13 cellular contexts compared by ENCODE assay signal in the genomic region with DNA sequence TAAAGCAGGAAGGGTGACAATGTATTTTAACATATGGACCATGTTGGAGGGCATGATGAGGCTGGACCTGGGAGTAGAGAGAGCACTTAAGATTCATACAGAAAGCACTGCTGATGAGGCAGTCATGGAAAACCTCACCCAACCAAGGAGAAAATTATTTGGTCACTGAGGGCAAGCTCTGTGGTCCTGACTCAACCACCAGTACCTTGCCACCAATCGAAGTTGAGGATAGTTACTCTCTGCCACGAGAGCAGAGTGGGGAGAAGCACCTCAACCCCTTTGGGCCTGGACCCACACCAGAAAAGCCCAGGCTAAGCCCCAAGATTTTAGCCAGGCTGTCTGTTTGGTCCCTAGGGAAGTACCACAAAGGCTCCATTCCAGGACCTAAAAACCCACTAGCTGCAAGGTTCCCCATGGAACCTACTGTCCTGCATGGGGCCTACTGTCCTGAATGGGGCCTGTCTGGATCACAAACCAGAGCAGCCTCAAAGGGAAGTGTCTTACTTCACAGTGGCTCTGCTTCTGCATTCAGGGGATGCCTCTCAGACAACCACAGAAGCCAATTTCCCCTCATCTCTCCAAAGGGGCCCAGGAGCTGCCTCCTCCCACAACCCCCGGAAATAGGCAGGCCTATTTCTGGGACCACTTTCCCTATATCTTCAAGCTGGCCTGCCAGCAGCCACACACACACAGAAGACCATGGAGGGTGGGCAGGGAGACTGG. TPM values are rescaled to one million over a fixed set of nuclear protein-coding genes. Genes with fewer than 3 reads are reported as not detected.
DNase-seq lines count a peak whose midpoint lies in the region; TF ChIP-seq lines count a peak whose summit lies in the region.
"Had no signal": no experiment of that assay in that cellular context is flagged by ENCODE, and none has a peak within 500 bp of the region (broad histone marks: within the 10 kb centered on the region; RNA-seq: fewer than 3 reads in every experiment).

No MANE protein-coding gene starts in this region.

- intact Hi-C loops in activated CD4-positive, alpha-beta T cell treated with anti-CD3 and anti-CD28 coated beads, Interleukin-2, amount 10 ng/mL, durations not matched to agents 24 days and 14 days (cut with micrococcal nuclease): loop anchor here (10.0 kb wide), 1 partner anchor 183 kb away; the partner anchor contains the start of gene USP4

- H3K4me1 Mint-ChIP-seq in activated CD4-positive, alpha-beta T cell treated with anti-CD3 and anti-CD28 coated beads, Interleukin-2, amount 10 ng/mL, durations not matched to agents 24 days and 14 days: peaks cover 20% of the 10 kb centered on the region

- no peak overlapping the region for H3K4me3 Mint-ChIP-seq in activated CD4-positive, alpha-beta T cell treated with anti-CD3 and anti-CD28 coated beads, Interleukin-2, amount 10 ng/mL, durations not matched to agents 24 days and 14 days

- peaks cover 43% of the 10 kb centered on the region for H3K36me3 Mint-ChIP-seq in activated CD4-positive, alpha-beta T cell treated with anti-CD3 and anti-CD28 coated beads, Interleukin-2, amount 10 ng/mL, durations not matched to agents 24 days and 14 days (ENCODE audit: low read depth)

- H3K9me3 ChIP-seq in neutrophil: no peaks in the 10 kb centered on the region
- H3K9me3 ChIP-seq: pancreas, tibial nerve had no signal

- no peak for DNase-seq in activated CD4-positive, alpha-beta T cell treated with anti-CD3 and anti-CD28 coated beads, Interleukin-2, amount 10 ng/mL, durations not matched to agents 24 days and 14 days
- DNase-seq in activated CD4-positive, alpha-beta T cell treated with anti-CD3 and anti-CD28 coated beads, Interleukin-2, amount 50 U/mL, for 4 hours: no peak
- no peak for DNase-seq in RWPE1 (ENCODE audit: low spot score)
- no peak for DNase-seq in NCI-H1436 treated with DMSO at 0.1 percent for 48 hours (lab: John Stamatoyannopoulos, UW)
- DNase-seq in glomerular visceral epithelial cell (ENCODE audit: extremely low spot score): no peak
- DNase-seq: GM23248, NCI-H1436, NCI-H510A treated with DMSO at 0.1 percent for 48 hours, pancreas had no signal

- CTCF ChIA-PET in RWPE1 (lab: Yijun Ruan, JAX): no interaction called here

- H3K27me3 Mint-ChIP-seq in activated CD4-positive, alpha-beta T cell treated with anti-CD3 and anti-CD28 coated beads, Interleukin-2, amount 10 ng/mL, durations not matched to agents 24 days and 14 days: no peaks in the 10 kb centered on the region

- peaks cover 23 to 31% of the 10 kb centered on the region in 2 experiments for H3K4me1 ChIP-seq in neutrophil (ENCODE audit: control insufficient read depth in 1 of 2, insufficient read depth in 1 of 2, low read depth in 1 of 2, low read length in 1 of 2)

- H3K36me3 ChIP-seq in neutrophil: peaks cover 26% of the 10 kb centered on the region

- POLR2A ChIA-PET in RWPE1 (lab: Yijun Ruan, JAX; ENCODE audit: low non-redundant PET): no interaction called here

- H3K27ac ChIP-seq in RWPE1 (peak overlapping the region; percentile 35), neutrophil (peak overlapping the region; percentile 33)
- H3K27ac ChIP-seq: A549, GM23248, pancreas, tibial nerve had no signal

- no peak overlapping the region for H3K4me3 ChIP-seq in neutrophil (ENCODE audit: low read depth in 1 of 2, low read length in 1 of 2)
- H3K4me3 ChIP-seq: A549, GM23248, pancreas, tibial nerve had no signal

- H3K27me3 ChIP-seq in neutrophil: no peaks in the 10 kb centered on the region
- H3K27me3 ChIP-seq: pancreas, tibial nerve had no signal

- peak overlapping the region; percentile 60 for H3K27ac Mint-ChIP-seq in activated CD4-positive, alpha-beta T cell treated with anti-CD3 and anti-CD28 coated beads, Interleukin-2, amount 10 ng/mL, durations not matched to agents 24 days and 14 days

- no peaks in the 10 kb centered on the region for H3K9me3 Mint-ChIP-seq in activated CD4-positive, alpha-beta T cell treated with anti-CD3 and anti-CD28 coated beads, Interleukin-2, amount 10 ng/mL, durations not matched to agents 24 days and 14 days

- TF ChIP-seq CTCF in RWPE1 (conservative IDR thresholded peaks at IDR 0.05; ENCODE audit: low read depth): no peak
- TF ChIP-seq CTCF in neutrophil (IDR thresholded peaks at IDR 0.05): no peak

RNA-seq across cellular contexts. Expression of gene CCDC71, which starts 4.2 kb away (rescaled TPM):
- total RNA-seq in activated CD4-positive, alpha-beta T cell treated with anti-CD3 and anti-CD28 coated beads, Interleukin-2, amount 10 ng/mL, durations not matched to agents 24 days and 14 days: 25.7 and 26.7 TPM in 2 replicates

RNA-seq across cellular contexts. Expression of gene KLHDC8B, which starts 9.4 kb away (rescaled TPM):
- total RNA-seq in activated CD4-positive, alpha-beta T cell treated with anti-CD3 and anti-CD28 coated beads, Interleukin-2, amount 10 ng/mL, durations not matched to agents 24 days and 14 days: 1.5 and 2.3 TPM in 2 replicates

RNA-seq across cellular contexts. Expression of gene LAMB2, which starts 29.1 kb away (rescaled TPM):
- not detected in 2 replicates for total RNA-seq in activated CD4-positive, alpha-beta T cell treated with anti-CD3 and anti-CD28 coated beads, Interleukin-2, amount 10 ng/mL, durations not matched to agents 24 days and 14 days
- total RNA-seq: T-helper 2 cell treated with Interferon-gamma antibody and Interleukin-4, amounts not matched to agents 100 ng/mL and 5 ng/mL, for 36 hours had no signal

RNA-seq across cellular contexts. Expression of gene USP19, which starts 41.3 kb away (rescaled TPM):
- total RNA-seq in activated CD4-positive, alpha-beta T cell treated with anti-CD3 and anti-CD28 coated beads, Interleukin-2, amount 10 ng/mL, durations not matched to agents 24 days and 14 days: 57.2 and 64.9 TPM in 2 replicates

RNA-seq across cellular contexts. Expression of gene QARS1, which starts 57.4 kb away (rescaled TPM):
- 188 and 192 TPM in 2 replicates for total RNA-seq in activated CD4-positive, alpha-beta T cell treated with anti-CD3 and anti-CD28 coated beads, Interleukin-2, amount 10 ng/mL, durations not matched to agents 24 days and 14 days
